Comparison of ENCODE assay signal across 24 cellular contexts in genomic region chr2:211132586-211132985, GRCh38.
DNase-seq lines count a peak whose midpoint lies in the region; ATAC-seq, FAIRE-seq and TF ChIP-seq lines count a peak whose summit lies in the region.
"Had no signal": no experiment of that assay in that cellular context is flagged by ENCODE, and none has a peak within 500 bp of the region (broad histone marks: within the 10 kb centered on the region; RNA-seq: fewer than 3 reads in every experiment).

No MANE protein-coding gene starts in this region.

- no peak overlapping the region for H3K4me3 Mint-ChIP-seq in astrocyte (ENCODE audit: unreplicated experiment)
- H3K4me3 Mint-ChIP-seq in stimulated activated effector memory CD8-positive, alpha-beta T cell treated with anti-CD3 and anti-CD28 coated beads, Interleukin-12 subunit alpha, Interleukin-12 subunit beta, amount 100 ng/mL, for 72 hours: no peak overlapping the region
- H3K4me3 Mint-ChIP-seq in activated T-cell treated with anti-CD3 and anti-CD28 coated beads, Interleukin-2, amount 50 U/mL, for 72 hours: no peak overlapping the region
- H3K4me3 Mint-ChIP-seq: activated CD4-positive, alpha-beta T cell treated with anti-CD3 and anti-CD28 coated beads, Interleukin-2, amount 10 ng/mL, durations not matched to agents 24 days and 14 days; activated CD8-positive, alpha-beta memory T cell treated with anti-CD3 and anti-CD28 coated beads, Interleukin-2, amount 10 ng/mL, durations not matched to agents 7 days and 5 days; activated naive CD8-positive, alpha-beta T cell treated with anti-CD3 and anti-CD28 coated beads, Interleukin-2, amount 10 ng/mL, durations not matched to agents 7 days and 5 days; B cell; dendritic cell treated with granulocyte-macrophage colony-stimulating factor and Interleukin-4, amounts not matched to agents 40 ng/mL and 50 ng/mL, for 4 days had no signal

- 32% methylated on average over 2 of the region's 2 CpGs for WGBS in SK-N-SH (ENCODE audit: low lambda C conversion rate)

- no peaks in the 10 kb centered on the region for H3K9me3 ChIP-seq in SK-N-SH
- H3K9me3 ChIP-seq in astrocyte (ENCODE audit: insufficient read depth, low read depth, low read length): peaks cover 2% of the 10 kb centered on the region

- H3K9ac ChIP-seq in SK-N-SH (no peak overlapping the region), astrocyte (ENCODE audit: low read length) (no peak overlapping the region)
- H3K9ac ChIP-seq: KMS-11 had no signal

- DNase-seq in SK-N-SH (no peak), astrocyte (ENCODE audit: low read depth) (peak; percentile 88), glomerular visceral epithelial cell (ENCODE audit: extremely low spot score) (peak; percentile 35), iPS-NIHi11 (ENCODE audit: low spot score) (no peak), GM10248 (ENCODE audit: extremely low spot score) (no peak)
- no peak for DNase-seq in stimulated activated effector memory CD8-positive, alpha-beta T cell treated with anti-CD3 and anti-CD28 coated beads, Interleukin-12 subunit alpha, Interleukin-12 subunit beta, amount 100 ng/mL, for 72 hours (ENCODE audit: low spot score in 2 of 2)
- no peak for DNase-seq in activated T-cell treated with anti-CD3 and anti-CD28 coated beads, Interleukin-2, amount 50 U/mL, for 72 hours
- DNase-seq: activated CD4-positive, alpha-beta T cell treated with anti-CD3 and anti-CD28 coated beads, Interleukin-2, amount 10 ng/mL, durations not matched to agents 24 days and 14 days; activated CD8-positive, alpha-beta memory T cell treated with anti-CD3 and anti-CD28 coated beads, Interleukin-2, amount 10 ng/mL, durations not matched to agents 7 days and 5 days; activated naive CD8-positive, alpha-beta T cell treated with anti-CD3 and anti-CD28 coated beads, Interleukin-2, amount 10 ng/mL, durations not matched to agents 7 days and 5 days; DND-41; islet precursor cell; NCI-H187 treated with DMSO at 0.1 percent for 48 hours; stimulated activated CD4-positive, alpha-beta T cell treated with anti-CD3 and anti-CD28 coated beads, Interleukin-2, amount 100 ng/mL, for 48 hours; stimulated activated naive CD4-positive, alpha-beta T cell treated with Interleukin-2 at 50 U/mL for 16 hours had no signal

- CTCF ChIA-PET in SK-N-SH (lab: Yijun Ruan, JAX): interaction anchor here (1.0 to 1.8 kb wide), 3 partner anchors 10 to 38 kb away, joined by 3 to 4 read pairs (median 3); no protein-coding TSS in a partner anchor
- CTCF ChIA-PET in GM10248 (lab: Yijun Ruan, JAX): interaction anchor here (0.8 to 1.4 kb wide), 3 partner anchors 25 to 47 kb away, joined by 3 to 4 read pairs (median 4); no protein-coding TSS in a partner anchor

- no peak overlapping the region for H3K4me3 ChIP-seq in SK-N-SH (ENCODE audit: low read depth in 2 of 2, low read length in 1 of 2)
- H3K4me3 ChIP-seq in astrocyte (ENCODE audit: insufficient read depth, low read depth, low read length): no peak overlapping the region
- H3K4me3 ChIP-seq: lung, thoracic aorta had no signal

- H3K4me1 ChIP-seq in SK-N-SH (ENCODE audit: control insufficient read depth in 1 of 2, insufficient read depth in 2 of 2, low read depth in 1 of 2, low read length in 1 of 2) (peaks cover 0 to 4% of the 10 kb centered on the region in 2 experiments; a peak in 2 of 4 replicates), astrocyte (ENCODE audit: insufficient read depth, low read length) (peaks cover 13% of the 10 kb centered on the region)

- no peak overlapping the region for H2AFZ ChIP-seq in SK-N-SH (ENCODE audit: low read depth)
- H2AFZ ChIP-seq in astrocyte (ENCODE audit: low read depth, low read length): no peak overlapping the region

- TF ChIP-seq RAD21 in SK-N-SH (IDR thresholded peaks at IDR 0.05; ENCODE audit: low read length): no peak

- no peak; the same call in 1 of the 3 replicates for ATAC-seq in SK-N-SH treated with all-trans-retinoic acid at 6 μM for 48 hours
- no peak for ATAC-seq in stimulated activated effector memory CD8-positive, alpha-beta T cell treated with anti-CD3 and anti-CD28 coated beads, Interleukin-12 subunit alpha, Interleukin-12 subunit beta, amount 100 ng/mL, for 72 hours
- ATAC-seq in activated T-cell treated with anti-CD3 and anti-CD28 coated beads, Interleukin-2, amount 50 U/mL, for 72 hours (replicated peaks in 1 of 2): no peak
- ATAC-seq: activated CD8-positive, alpha-beta memory T cell treated with anti-CD3 and anti-CD28 coated beads, Interleukin-2, amount 10 ng/mL, durations not matched to agents 7 days and 5 days; Panc1 had no signal

- no peaks in the 10 kb centered on the region for H3F3A ChIP-seq in SK-N-SH (replicated peaks; ENCODE audit: insufficient read depth)

- no peaks in the 10 kb centered on the region for H3K4me1 Mint-ChIP-seq in astrocyte (ENCODE audit: low read depth, unreplicated experiment)
- no peaks in the 10 kb centered on the region for H3K4me1 Mint-ChIP-seq in stimulated activated effector memory CD8-positive, alpha-beta T cell treated with anti-CD3 and anti-CD28 coated beads, Interleukin-12 subunit alpha, Interleukin-12 subunit beta, amount 100 ng/mL, for 72 hours
- H3K4me1 Mint-ChIP-seq in activated T-cell treated with anti-CD3 and anti-CD28 coated beads, Interleukin-2, amount 50 U/mL, for 72 hours (ENCODE audit: low read depth): no peaks in the 10 kb centered on the region
- H3K4me1 Mint-ChIP-seq: activated CD4-positive, alpha-beta T cell treated with anti-CD3 and anti-CD28 coated beads, Interleukin-2, amount 10 ng/mL, durations not matched to agents 24 days and 14 days; activated CD8-positive, alpha-beta memory T cell treated with anti-CD3 and anti-CD28 coated beads, Interleukin-2, amount 10 ng/mL, durations not matched to agents 7 days and 5 days; activated naive CD8-positive, alpha-beta T cell treated with anti-CD3 and anti-CD28 coated beads, Interleukin-2, amount 10 ng/mL, durations not matched to agents 7 days and 5 days; B cell had no signal

- no peak overlapping the region for H3K27ac Mint-ChIP-seq in astrocyte (ENCODE audit: unreplicated experiment)
- H3K27ac Mint-ChIP-seq in stimulated activated effector memory CD8-positive, alpha-beta T cell treated with anti-CD3 and anti-CD28 coated beads, Interleukin-12 subunit alpha, Interleukin-12 subunit beta, amount 100 ng/mL, for 72 hours: no peak overlapping the region
- no peak overlapping the region for H3K27ac Mint-ChIP-seq in activated T-cell treated with anti-CD3 and anti-CD28 coated beads, Interleukin-2, amount 50 U/mL, for 72 hours
- H3K27ac Mint-ChIP-seq: activated CD4-positive, alpha-beta T cell treated with anti-CD3 and anti-CD28 coated beads, Interleukin-2, amount 10 ng/mL, durations not matched to agents 24 days and 14 days; activated CD8-positive, alpha-beta memory T cell treated with anti-CD3 and anti-CD28 coated beads, Interleukin-2, amount 10 ng/mL, durations not matched to agents 7 days and 5 days; activated naive CD8-positive, alpha-beta T cell treated with anti-CD3 and anti-CD28 coated beads, Interleukin-2, amount 10 ng/mL, durations not matched to agents 7 days and 5 days; B cell; dendritic cell treated with granulocyte-macrophage colony-stimulating factor and Interleukin-4, amounts not matched to agents 40 ng/mL and 50 ng/mL, for 4 days had no signal

- no peak for TF ChIP-seq EP300 in SK-N-SH (IDR thresholded peaks at IDR 0.05; ENCODE audit: borderline replicate concordance in 1 of 2, low read depth in 1 of 2, low read length in 1 of 2)

- no peaks in the 10 kb centered on the region for H4K20me1 ChIP-seq in SK-N-SH (ENCODE audit: insufficient read depth)
- no peaks in the 10 kb centered on the region for H4K20me1 ChIP-seq in astrocyte (ENCODE audit: insufficient read depth, low read length)

- H3K36me3 Mint-ChIP-seq in astrocyte (ENCODE audit: low read depth, unreplicated experiment): no peaks in the 10 kb centered on the region
- no peaks in the 10 kb centered on the region for H3K36me3 Mint-ChIP-seq in stimulated activated effector memory CD8-positive, alpha-beta T cell treated with anti-CD3 and anti-CD28 coated beads, Interleukin-12 subunit alpha, Interleukin-12 subunit beta, amount 100 ng/mL, for 72 hours
- no peaks in the 10 kb centered on the region for H3K36me3 Mint-ChIP-seq in activated T-cell treated with anti-CD3 and anti-CD28 coated beads, Interleukin-2, amount 50 U/mL, for 72 hours (ENCODE audit: insufficient read depth in 2 of 2)
- H3K36me3 Mint-ChIP-seq: activated CD8-positive, alpha-beta memory T cell treated with anti-CD3 and anti-CD28 coated beads, Interleukin-2, amount 10 ng/mL, durations not matched to agents 7 days and 5 days; activated naive CD8-positive, alpha-beta T cell treated with anti-CD3 and anti-CD28 coated beads, Interleukin-2, amount 10 ng/mL, durations not matched to agents 7 days and 5 days had no signal

- FAIRE-seq in astrocyte (lab: Jason Lieb, UNC): no peak
- FAIRE-seq: bronchial epithelial cell had no signal

- POLR2A ChIA-PET in SK-N-SH (lab: Yijun Ruan, JAX): no interaction called here
- POLR2A ChIA-PET in GM10248 (lab: Yijun Ruan, JAX): interaction anchor here (0.5 kb wide), 1 partner anchor 1644 kb away, joined by 5 read pairs; no protein-coding TSS in a partner anchor

- no peaks in the 10 kb centered on the region for H3K27me3 ChIP-seq in SK-N-SH (ENCODE audit: insufficient read depth)
- H3K27me3 ChIP-seq in astrocyte (ENCODE audit: insufficient read depth, low read length): no peaks in the 10 kb centered on the region

- no peaks in the 10 kb centered on the region for H3K27me3 Mint-ChIP-seq in astrocyte (ENCODE audit: low read depth, unreplicated experiment)
- no peaks in the 10 kb centered on the region for H3K27me3 Mint-ChIP-seq in activated T-cell treated with anti-CD3 and anti-CD28 coated beads, Interleukin-2, amount 50 U/mL, for 72 hours (ENCODE audit: low read depth)
- H3K27me3 Mint-ChIP-seq: activated CD4-positive, alpha-beta T cell treated with anti-CD3 and anti-CD28 coated beads, Interleukin-2, amount 10 ng/mL, durations not matched to agents 24 days and 14 days; activated CD8-positive, alpha-beta memory T cell treated with anti-CD3 and anti-CD28 coated beads, Interleukin-2, amount 10 ng/mL, durations not matched to agents 7 days and 5 days; activated naive CD8-positive, alpha-beta T cell treated with anti-CD3 and anti-CD28 coated beads, Interleukin-2, amount 10 ng/mL, durations not matched to agents 7 days and 5 days; B cell; dendritic cell treated with granulocyte-macrophage colony-stimulating factor and Interleukin-4, amounts not matched to agents 40 ng/mL and 50 ng/mL, for 4 days had no signal

- no peaks in the 10 kb centered on the region for H3K36me3 ChIP-seq in SK-N-SH (replicated peaks in 1 of 2; ENCODE audit: control insufficient read depth in 1 of 2, insufficient read depth in 2 of 2, low read length in 1 of 2)
- H3K36me3 ChIP-seq in astrocyte (ENCODE audit: insufficient read depth, low read length): no peaks in the 10 kb centered on the region
- H3K36me3 ChIP-seq: thoracic aorta had no signal

- H3K9me3 Mint-ChIP-seq in astrocyte (ENCODE audit: unreplicated experiment): no peaks in the 10 kb centered on the region
- no peaks in the 10 kb centered on the region for H3K9me3 Mint-ChIP-seq in stimulated activated effector memory CD8-positive, alpha-beta T cell treated with anti-CD3 and anti-CD28 coated beads, Interleukin-12 subunit alpha, Interleukin-12 subunit beta, amount 100 ng/mL, for 72 hours
- peaks cover 2 to 5% of the 10 kb centered on the region in 2 donors for H3K9me3 Mint-ChIP-seq in activated T-cell treated with anti-CD3 and anti-CD28 coated beads, Interleukin-2, amount 50 U/mL, for 72 hours
- H3K9me3 Mint-ChIP-seq: activated CD4-positive, alpha-beta T cell treated with anti-CD3 and anti-CD28 coated beads, Interleukin-2, amount 10 ng/mL, durations not matched to agents 24 days and 14 days; dendritic cell treated with granulocyte-macrophage colony-stimulating factor and Interleukin-4, amounts not matched to agents 40 ng/mL and 50 ng/mL, for 4 days had no signal

- H3K4me2 ChIP-seq in SK-N-SH: no peak overlapping the region
- H3K4me2 ChIP-seq in astrocyte (ENCODE audit: low read length): no peak overlapping the region
- H3K4me2 ChIP-seq: KMS-11 had no signal

- H3K27ac ChIP-seq in SK-N-SH (ENCODE audit: low read depth in 2 of 2, low read length in 1 of 2) (no peak overlapping the region), astrocyte (ENCODE audit: low read depth, low read length) (peak overlapping the region; percentile 63)
- H3K27ac ChIP-seq: 22Rv1, KMS-11, thoracic aorta had no signal

- TF ChIP-seq CTCF in SK-N-SH (IDR thresholded peaks at IDR 0.05) (no peak), astrocyte (IDR thresholded peaks at IDR 0.05; ENCODE audit: insufficient read depth, low read depth, low read length) (no peak), GM10248 (IDR thresholded peaks at IDR 0.05; ENCODE audit: control extremely low read depth, extremely low read depth, low read depth, missing control alignments) (no peak)

- no peaks in the 10 kb centered on the region for H3K9me2 ChIP-seq in SK-N-SH

- H3K79me2 ChIP-seq in SK-N-SH (ENCODE audit: insufficient read depth) (no peaks in the 10 kb centered on the region), astrocyte (ENCODE audit: insufficient read depth, low read length) (no peaks in the 10 kb centered on the region)

Comparison
In these comparisons a context has a peak if more than half of its experiments do, and no peak if none do; other contexts are left out.
1. DNase-seq: peak in astrocyte (single experiment) and glomerular visceral epithelial cell (single experiment); none in SK-N-SH (single experiment), stimulated activated effector memory CD8-positive, alpha-beta T cell treated with anti-CD3 and anti-CD28 coated beads, Interleukin-12 subunit alpha, Interleukin-12 subunit beta, amount 100 ng/mL, for 72 hours (0 of 2), activated T-cell treated with anti-CD3 and anti-CD28 coated beads, Interleukin-2, amount 50 U/mL, for 72 hours (0 of 2), iPS-NIHi11 (single experiment) and GM10248 (single experiment).